Comparison of ENCODE assay signal across 1 cellular context in genomic region chr11:130652671-130653335, GRCh38.
TF ChIP-seq lines count a peak whose summit lies in the region.

No MANE protein-coding gene starts in this region.

TF ChIP-seq in K562, 482 proteins besides CTCF, POLR2A, EP300 and RAD21 (continued from another document):
- TF ChIP-seq CHD4 (IDR thresholded peaks at IDR 0.05; ENCODE audit: insufficient read depth, insufficient replicate concordance, low read depth, low read length, poor library complexity, severe bottlenecking) (no peak), ETV5 (CRISPR knock-in tag; IDR thresholded peaks at IDR 0.05; ENCODE audit: low read depth) (no peak), DMBX1 (CRISPR knock-in tag; IDR thresholded peaks at IDR 0.05; ENCODE audit: borderline replicate concordance) (no peak), ZNF41 (CRISPR knock-in tag; conservative IDR thresholded peaks at IDR 0.05) (no peak), ZNF511 (CRISPR knock-in tag; IDR thresholded peaks at IDR 0.05) (no peak)
